ENCODE assay signal across 14 cellular contexts in the genomic region with DNA sequence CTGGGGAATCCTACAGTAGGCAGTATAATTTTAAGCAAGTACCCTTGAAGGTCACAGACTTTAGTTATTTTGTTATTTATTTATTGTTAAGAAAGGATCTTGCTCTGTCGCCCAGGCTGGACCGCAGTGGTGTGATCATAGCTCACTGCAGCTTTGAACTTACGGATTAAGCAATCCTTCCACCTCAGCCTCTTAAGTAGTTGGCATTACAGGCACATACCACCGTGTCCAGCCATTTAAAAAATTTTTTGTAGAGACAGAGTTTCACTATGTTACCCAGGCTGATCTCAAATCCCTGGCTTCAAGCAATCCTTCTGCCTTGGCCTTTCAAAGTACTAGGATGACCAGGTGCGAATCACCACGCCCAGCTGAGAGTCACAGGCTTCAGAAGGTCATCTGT. TPM values are rescaled to one million over a fixed set of nuclear protein-coding genes. Genes with fewer than 3 reads are reported as not detected.
DNase-seq lines count a peak whose midpoint lies in the region; ATAC-seq lines count a peak whose summit lies in the region.
"Had no signal": no experiment of that assay in that cellular context is flagged by ENCODE, and none has a peak within 500 bp of the region (broad histone marks: within the 10 kb centered on the region; RNA-seq: fewer than 3 reads in every experiment).

No MANE protein-coding gene starts in this region.

- H3K27me3 Mint-ChIP-seq in activated naive CD4-positive, alpha-beta T cell treated with anti-CD3 and anti-CD28 coated beads, Interleukin-2, amount 50 U/mL, for 24 hours, result no peaks in the 10 kb centered on the region
- H3K27me3 Mint-ChIP-seq in activated naive CD4-positive, alpha-beta T cell treated with anti-CD3 and anti-CD28 coated beads for 36 hours (ENCODE audit: low read depth), result no peaks in the 10 kb centered on the region
- H3K27me3 Mint-ChIP-seq in activated T-helper 17 cell treated with anti-CD3 and anti-CD28 coated beads, Interleukin-2, amount 50 U/mL, for 72 hours, result no peaks in the 10 kb centered on the region
- no peaks in the 10 kb centered on the region for H3K27me3 Mint-ChIP-seq in naive B cell
- H3K27me3 Mint-ChIP-seq: CD8-positive, alpha-beta memory T cell had no signal

- no peak overlapping the region for H3K4me3 Mint-ChIP-seq in activated naive CD4-positive, alpha-beta T cell treated with anti-CD3 and anti-CD28 coated beads, Interleukin-2, amount 50 U/mL, for 24 hours
- H3K4me3 Mint-ChIP-seq in activated naive CD4-positive, alpha-beta T cell treated with anti-CD3 and anti-CD28 coated beads for 36 hours, result no peak overlapping the region
- no peak overlapping the region for H3K4me3 Mint-ChIP-seq in activated T-helper 17 cell treated with anti-CD3 and anti-CD28 coated beads, Interleukin-2, amount 50 U/mL, for 72 hours
- H3K4me3 Mint-ChIP-seq in naive B cell, result no peak overlapping the region
- H3K4me3 Mint-ChIP-seq: CD8-positive, alpha-beta memory T cell; GM23338 had no signal

- no peak for ATAC-seq in activated T-helper 17 cell treated with anti-CD3 and anti-CD28 coated beads, Interleukin-2, amount 50 U/mL, for 72 hours (replicated peaks)
- no peak for ATAC-seq in naive B cell (ENCODE audit: low read depth in 2 of 2)
- no peak for ATAC-seq in HG03520 (IDR thresholded peaks at IDR 0.05; ENCODE audit: unreplicated experiment)
- ATAC-seq: GM23338 had no signal

- no peak for DNase-seq in activated naive CD4-positive, alpha-beta T cell treated with anti-CD3 and anti-CD28 coated beads for 36 hours
- DNase-seq in naive B cell (no peak), glomerular visceral epithelial cell (ENCODE audit: extremely low spot score) (no peak), NCI-H128 (lab: John Stamatoyannopoulos, UW; ENCODE audit: unreplicated experiment) (no peak)
- DNase-seq: BE2C; Caco-2; CD8-positive, alpha-beta memory T cell; DND-41; GDM1; H7 had no signal

- CTCF ChIA-PET in activated naive CD4-positive, alpha-beta T cell treated with anti-CD3 and anti-CD28 coated beads for 36 hours (lab: Charles Lee), result interaction anchor here (0.8 to 2.9 kb wide), 5 partner anchors 20 to 86 kb away, joined by 3 to 11 read pairs (median 4); a partner anchor contains a TSS

- peak overlapping the region; percentile 12 for H3K27ac Mint-ChIP-seq in activated naive CD4-positive, alpha-beta T cell treated with anti-CD3 and anti-CD28 coated beads, Interleukin-2, amount 50 U/mL, for 24 hours
- H3K27ac Mint-ChIP-seq in activated naive CD4-positive, alpha-beta T cell treated with anti-CD3 and anti-CD28 coated beads for 36 hours, result no peak overlapping the region
- peak overlapping the region; percentile 12 for H3K27ac Mint-ChIP-seq in activated T-helper 17 cell treated with anti-CD3 and anti-CD28 coated beads, Interleukin-2, amount 50 U/mL, for 72 hours
- peak overlapping the region in 4 of 6 donors; percentile 71 to 96 (median 81) for H3K27ac Mint-ChIP-seq in naive B cell
- H3K27ac Mint-ChIP-seq: GM23338 had no signal

- intact Hi-C loops in activated naive CD4-positive, alpha-beta T cell treated with anti-CD3 and anti-CD28 coated beads for 36 hours (cut with micrococcal nuclease), result no loop called here

- no peaks in the 10 kb centered on the region for H3K9me3 Mint-ChIP-seq in activated naive CD4-positive, alpha-beta T cell treated with anti-CD3 and anti-CD28 coated beads, Interleukin-2, amount 50 U/mL, for 24 hours
- H3K9me3 Mint-ChIP-seq in activated naive CD4-positive, alpha-beta T cell treated with anti-CD3 and anti-CD28 coated beads for 36 hours, result peaks cover 13% of the 10 kb centered on the region
- no peaks in the 10 kb centered on the region for H3K9me3 Mint-ChIP-seq in activated T-helper 17 cell treated with anti-CD3 and anti-CD28 coated beads, Interleukin-2, amount 50 U/mL, for 72 hours
- peaks cover 0 to 23% (median 11%) of the 10 kb centered on the region in 7 donors for H3K9me3 Mint-ChIP-seq in naive B cell

- peaks cover 5% of the 10 kb centered on the region for H3K36me3 Mint-ChIP-seq in activated naive CD4-positive, alpha-beta T cell treated with anti-CD3 and anti-CD28 coated beads, Interleukin-2, amount 50 U/mL, for 24 hours
- peaks cover 4% of the 10 kb centered on the region for H3K36me3 Mint-ChIP-seq in activated naive CD4-positive, alpha-beta T cell treated with anti-CD3 and anti-CD28 coated beads for 36 hours (ENCODE audit: low read depth)
- H3K36me3 Mint-ChIP-seq in activated T-helper 17 cell treated with anti-CD3 and anti-CD28 coated beads, Interleukin-2, amount 50 U/mL, for 72 hours (ENCODE audit: low read depth), result no peaks in the 10 kb centered on the region
- H3K36me3 Mint-ChIP-seq in naive B cell, result peaks cover 0 to 17% of the 10 kb centered on the region in 2 donors

- peaks cover 40% of the 10 kb centered on the region for H3K4me1 Mint-ChIP-seq in activated naive CD4-positive, alpha-beta T cell treated with anti-CD3 and anti-CD28 coated beads, Interleukin-2, amount 50 U/mL, for 24 hours
- peaks cover 39% of the 10 kb centered on the region for H3K4me1 Mint-ChIP-seq in activated naive CD4-positive, alpha-beta T cell treated with anti-CD3 and anti-CD28 coated beads for 36 hours (ENCODE audit: low read depth)
- peaks cover 10% of the 10 kb centered on the region for H3K4me1 Mint-ChIP-seq in activated T-helper 17 cell treated with anti-CD3 and anti-CD28 coated beads, Interleukin-2, amount 50 U/mL, for 72 hours
- peaks cover 31 to 73% (median 43%) of the 10 kb centered on the region in 3 donors for H3K4me1 Mint-ChIP-seq in naive B cell

RNA-seq across cellular contexts. Expression of a gene that starts 22.1 kb away (rescaled TPM):
- total RNA-seq in activated naive CD4-positive, alpha-beta T cell treated with anti-CD3 and anti-CD28 coated beads for 36 hours, result 1 to 10 TPM; 7.9 to 9.0 TPM
- 10 to 100 TPM; 20.2 to 24.6 TPM for total RNA-seq in activated T-helper 17 cell treated with anti-CD3 and anti-CD28 coated beads, Interleukin-2, amount 50 U/mL, for 72 hours
- 100 to 1,000 TPM in 5 of 6 donors, 10 to 100 TPM in 1; 71.3 to 177 (median 131) TPM for polyA plus RNA-seq in naive B cell (ENCODE audit: low read depth in 6 of 6)
